In genomic region chr2:61272421-61273070, GRCh38 we compare ENCODE assay signal across 23 cellular contexts.
DNase-seq lines count a peak whose midpoint lies in the region; ATAC-seq and TF ChIP-seq lines count a peak whose summit lies in the region.
"Had no signal": no experiment of that assay in that cellular context is flagged by ENCODE, and none has a peak within 500 bp of the region (broad histone marks: within the 10 kb centered on the region; RNA-seq: fewer than 3 reads in every experiment).

No MANE protein-coding gene starts in this region.

- DNase-seq in AG10803 (ENCODE audit: low read depth) (peak; percentile 28), HL-60 (ENCODE audit: low read depth in 1 of 2, low spot score in 1 of 2) (no peak), fibroblast of the aortic adventitia (ENCODE audit: low read depth) (peak; percentile 16), NCI-H446 treated with DMSO at 0.1 percent for 48 hours (lab: John Stamatoyannopoulos, UW) (no peak)
- DNase-seq in activated naive CD8-positive, alpha-beta T cell treated with anti-CD3 and anti-CD28 coated beads for 36 hours: no peak
- DNase-seq: activated CD4-positive, alpha-beta T cell treated with anti-CD3 and anti-CD28 coated beads for 4 hours; activated T-cell treated with anti-CD3 and anti-CD28 coated beads, Interleukin-2, amount 50 U/mL, for 1 hour; amygdala; NCI-H2081; NCI-H524 treated with DMSO at 0.1 percent for 48 hours; ovary; PC-3; stimulated activated CD4-positive, alpha-beta T cell treated with anti-CD3 and anti-CD28 coated beads, Interleukin-4, amount 100 ng/mL, for 4 hours; thyroid gland had no signal

- TF ChIP-seq CTCF in AG10803 (conservative IDR thresholded peaks at IDR 0.05; ENCODE audit: low read length): no peak
- TF ChIP-seq CTCF in HL-60 (IDR thresholded peaks at IDR 0.05; ENCODE audit: insufficient read depth, low read length): no peak
- TF ChIP-seq CTCF in fibroblast of the aortic adventitia (IDR thresholded peaks at IDR 0.05; ENCODE audit: insufficient read depth, low read length): no peak

- peaks cover 20% of the 10 kb centered on the region for H3K36me3 Mint-ChIP-seq in activated naive CD8-positive, alpha-beta T cell treated with anti-CD3 and anti-CD28 coated beads for 36 hours

- no peak for ATAC-seq in GM21723 (IDR thresholded peaks at IDR 0.05; ENCODE audit: unreplicated experiment)
- ATAC-seq in GM18867 (IDR thresholded peaks at IDR 0.05; ENCODE audit: unreplicated experiment): no peak
- no peak for ATAC-seq in GM19463 (IDR thresholded peaks at IDR 0.05; ENCODE audit: unreplicated experiment)
- ATAC-seq: PC-3 had no signal

- H3K4me1 Mint-ChIP-seq in activated naive CD8-positive, alpha-beta T cell treated with anti-CD3 and anti-CD28 coated beads for 36 hours: peaks cover 7% of the 10 kb centered on the region
- H3K4me1 Mint-ChIP-seq: B cell had no signal

- 0 out of 2 replicates have a peak overlapping the region, but pooled peaks have one; percentile 11 for H3K27ac ChIP-seq in HL-60 (replicated peaks)
- H3K27ac ChIP-seq: epithelial cell of prostate, hepatocyte, ovary, SJSA1, thyroid gland had no signal

- peak overlapping the region; percentile 52 for H3K27ac Mint-ChIP-seq in activated naive CD8-positive, alpha-beta T cell treated with anti-CD3 and anti-CD28 coated beads for 36 hours
- H3K27ac Mint-ChIP-seq: B cell had no signal

- H3K27me3 Mint-ChIP-seq in activated naive CD8-positive, alpha-beta T cell treated with anti-CD3 and anti-CD28 coated beads for 36 hours: no peaks in the 10 kb centered on the region
- H3K27me3 Mint-ChIP-seq: B cell had no signal

- no peaks in the 10 kb centered on the region for H3K9me3 Mint-ChIP-seq in activated naive CD8-positive, alpha-beta T cell treated with anti-CD3 and anti-CD28 coated beads for 36 hours

- H3K4me3 Mint-ChIP-seq in activated naive CD8-positive, alpha-beta T cell treated with anti-CD3 and anti-CD28 coated beads for 36 hours: no peak overlapping the region
- H3K4me3 Mint-ChIP-seq: B cell had no signal

- H3K4me3 ChIP-seq in AG10803 (ENCODE audit: low read length) (no peak overlapping the region), HL-60 (replicated peaks; ENCODE audit: insufficient read depth, low read length) (no peak overlapping the region), fibroblast of the aortic adventitia (ENCODE audit: low read depth, low read length) (no peak overlapping the region)
- H3K4me3 ChIP-seq: HAP-1, hepatocyte, ovary, SJSA1, skin epidermis, thyroid gland had no signal

- no peaks in the 10 kb centered on the region for H3K27me3 ChIP-seq in HL-60 (ENCODE audit: insufficient read depth, poor library complexity, severe bottlenecking)
- H3K27me3 ChIP-seq: hepatocyte, ovary, SJSA1, thyroid gland had no signal

Comparison
In these comparisons a context has a peak if more than half of its experiments do, and no peak if none do; other contexts are left out.
1. DNase-seq: peak in AG10803 (single experiment) and fibroblast of the aortic adventitia (single experiment); none in HL-60 (0 of 2), activated naive CD8-positive, alpha-beta T cell treated with anti-CD3 and anti-CD28 coated beads for 36 hours (single experiment) and NCI-H446 treated with DMSO at 0.1 percent for 48 hours (single experiment).